Comparison of ENCODE assay signal across 1 cellular context in genomic region chr13:110715395-110716234, GRCh38.
TF ChIP-seq lines count a peak whose summit lies in the region.

No MANE protein-coding gene starts in this region.

TF ChIP-seq in HepG2, 621 proteins besides CTCF, POLR2A, EP300 and RAD21 (continued from another document and continues in another):
- TF ChIP-seq ZNF441 (CRISPR knock-in tag; IDR thresholded peaks at IDR 0.05; ENCODE audit: borderline replicate concordance), result no peak; the same call in 1 of the 2 replicates
- no peak for TF ChIP-seq ZNF674 (CRISPR knock-in tag; IDR thresholded peaks at IDR 0.05; ENCODE audit: low read depth)
- no peak for TF ChIP-seq XBP1 (CRISPR knock-in tag; IDR thresholded peaks at IDR 0.05)
- peak; percentile 94 for TF ChIP-seq TEAD3 (CRISPR knock-in tag; optimal IDR thresholded peaks at IDR 0.05; ENCODE audit: borderline replicate concordance)
- TF ChIP-seq PRDM15 (CRISPR knock-in tag; IDR thresholded peaks at IDR 0.05), result 0 out of 2 replicates have a peak, but pooled peaks have one; percentile 20
- TF ChIP-seq GLI4 (CRISPR knock-in tag; IDR thresholded peaks at IDR 0.05; ENCODE audit: borderline replicate concordance), result peak; percentile 57; the same call in 1 of the 2 replicates
- TF ChIP-seq BRD4 (CRISPR knock-in tag; IDR thresholded peaks at IDR 0.05), result 0 out of 2 replicates have a peak, but pooled peaks have one; percentile 49
- TF ChIP-seq ZSCAN25 (CRISPR knock-in tag; IDR thresholded peaks at IDR 0.05), result peak; percentile 22; the same call in 1 of the 2 replicates
- peak; percentile 14; the same call in 1 of the 2 replicates for TF ChIP-seq MAZ (IDR thresholded peaks at IDR 0.05; ENCODE audit: borderline replicate concordance, low read depth, low read length)
- TF ChIP-seq MAZ (CRISPR knock-in tag; IDR thresholded peaks at IDR 0.05; ENCODE audit: low read depth), result no peak
- peak; percentile 10 for TF ChIP-seq HNRNPK (IDR thresholded peaks at IDR 0.05; ENCODE audit: low read depth, low read length, poor library complexity, severe bottlenecking)
- TF ChIP-seq, protein P1, sequence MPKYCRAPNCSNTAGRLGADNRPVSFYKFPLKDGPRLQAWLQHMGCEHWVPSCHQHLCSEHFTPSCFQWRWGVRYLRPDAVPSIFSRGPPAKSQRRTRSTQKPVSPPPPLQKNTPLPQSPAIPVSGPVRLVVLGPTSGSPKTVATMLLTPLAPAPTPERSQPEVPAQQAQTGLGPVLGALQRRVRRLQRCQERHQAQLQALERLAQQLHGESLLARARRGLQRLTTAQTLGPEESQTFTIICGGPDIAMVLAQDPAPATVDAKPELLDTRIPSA (CRISPR knock-in tag; IDR thresholded peaks at IDR 0.05; ENCODE audit: borderline replicate concordance), result peak; percentile 11; the same call in 1 of the 2 replicates
- peak; percentile 53; the same call in 1 of the 2 replicates for TF ChIP-seq RFXAP (CRISPR knock-in tag; IDR thresholded peaks at IDR 0.05; ENCODE audit: borderline replicate concordance)
- TF ChIP-seq CREM (IDR thresholded peaks at IDR 0.05), result peak; percentile 81
- no peak for TF ChIP-seq CREM (CRISPR knock-in tag; IDR thresholded peaks at IDR 0.05)
- peak; percentile 79; the same call in 1 of the 2 replicates for TF ChIP-seq KLF15 (CRISPR knock-in tag; IDR thresholded peaks at IDR 0.05; ENCODE audit: borderline replicate concordance)
- peak; percentile 57 for TF ChIP-seq RXRA (CRISPR knock-in tag; IDR thresholded peaks at IDR 0.05)
- TF ChIP-seq, protein P2, sequence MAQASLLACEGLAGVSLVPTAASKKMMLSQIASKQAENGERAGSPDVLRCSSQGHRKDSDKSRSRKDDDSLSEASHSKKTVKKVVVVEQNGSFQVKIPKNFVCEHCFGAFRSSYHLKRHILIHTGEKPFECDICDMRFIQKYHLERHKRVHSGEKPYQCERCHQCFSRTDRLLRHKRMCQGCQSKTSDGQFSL (CRISPR knock-in tag; IDR thresholded peaks at IDR 0.05), result 0 out of 2 replicates have a peak, but pooled peaks have one; percentile 39
- TF ChIP-seq MEIS2 (CRISPR knock-in tag; IDR thresholded peaks at IDR 0.05), result peak; percentile 53; the same call in 1 of the 2 replicates
- no peak for TF ChIP-seq HNRNPUL1 (IDR thresholded peaks at IDR 0.05; ENCODE audit: low read depth, low read length)
- TF ChIP-seq SP4 (CRISPR knock-in tag; IDR thresholded peaks at IDR 0.05), result peak; percentile 79
- no peak; the same call in 1 of the 2 replicates for TF ChIP-seq KLF6 (CRISPR knock-in tag; IDR thresholded peaks at IDR 0.05)
- no peak for TF ChIP-seq TBP (CRISPR knock-in tag; IDR thresholded peaks at IDR 0.05)
- TF ChIP-seq ERF (CRISPR knock-in tag; IDR thresholded peaks at IDR 0.05), result peak; percentile 13; the same call in 1 of the 2 replicates
- 0 out of 2 replicates have a peak, but pooled peaks have one; percentile 33 for TF ChIP-seq ZNF160 (CRISPR knock-in tag; IDR thresholded peaks at IDR 0.05)
- TF ChIP-seq NFE2L1 (CRISPR knock-in tag; IDR thresholded peaks at IDR 0.05; ENCODE audit: borderline replicate concordance), result no peak
- 0 out of 2 replicates have a peak, but pooled peaks have one; percentile 4 for TF ChIP-seq KAT7 (CRISPR knock-in tag; IDR thresholded peaks at IDR 0.05; ENCODE audit: borderline replicate concordance)
- no peak for TF ChIP-seq NFKBIZ (CRISPR knock-in tag; IDR thresholded peaks at IDR 0.05)
- no peak for TF ChIP-seq AKNA (CRISPR knock-in tag; IDR thresholded peaks at IDR 0.05; ENCODE audit: borderline replicate concordance)
- peak in 1 of 2 experiments; percentile 0; a peak in 1 of 4 replicates for TF ChIP-seq KLF16 (CRISPR knock-in tag; IDR thresholded peaks at IDR 0.05)
- TF ChIP-seq YY1 (IDR thresholded peaks at IDR 0.05; ENCODE audit: insufficient read depth, insufficient replicate concordance, low read depth, low read length), result peak; percentile 38
- TF ChIP-seq HOXA5 (CRISPR knock-in tag; IDR thresholded peaks at IDR 0.05), result no peak; the same call in 1 of the 2 replicates
- peak; percentile 50; the same call in 1 of the 2 replicates for TF ChIP-seq RFX5 (IDR thresholded peaks at IDR 0.05; ENCODE audit: low read depth, low read length)
- peak; percentile 86 for TF ChIP-seq ATF1 (CRISPR knock-in tag; IDR thresholded peaks at IDR 0.05)
- TF ChIP-seq MED8 (CRISPR knock-in tag; IDR thresholded peaks at IDR 0.05; ENCODE audit: insufficient replicate concordance), result peak; percentile 40
- peak; percentile 38; the same call in 1 of the 2 replicates for TF ChIP-seq MYPOP (CRISPR knock-in tag; IDR thresholded peaks at IDR 0.05)
- no peak for TF ChIP-seq REXO4 (CRISPR knock-in tag; IDR thresholded peaks at IDR 0.05; ENCODE audit: borderline replicate concordance)
- TF ChIP-seq, protein P3, sequence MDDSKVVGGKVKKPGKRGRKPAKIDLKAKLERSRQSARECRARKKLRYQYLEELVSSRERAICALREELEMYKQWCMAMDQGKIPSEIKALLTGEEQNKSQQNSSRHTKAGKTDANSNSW (CRISPR knock-in tag; IDR thresholded peaks at IDR 0.05; ENCODE audit: borderline replicate concordance), result peak; percentile 62; the same call in 1 of the 2 replicates
- peak; percentile 52; the same call in 1 of the 2 replicates for TF ChIP-seq TOPORS (CRISPR knock-in tag; IDR thresholded peaks at IDR 0.05)
- peak; percentile 46; the same call in 1 of the 2 replicates for TF ChIP-seq FOXJ3 (CRISPR knock-in tag; IDR thresholded peaks at IDR 0.05; ENCODE audit: borderline replicate concordance)
- peak; percentile 37; the same call in 1 of the 2 replicates for TF ChIP-seq NCOR1 (IDR thresholded peaks at IDR 0.05; ENCODE audit: borderline replicate concordance, low read length)
- TF ChIP-seq SNAPC2 (CRISPR knock-in tag; IDR thresholded peaks at IDR 0.05), result peak; percentile 55; the same call in 1 of the 2 replicates
- no peak for TF ChIP-seq ZSCAN9 (CRISPR knock-in tag; IDR thresholded peaks at IDR 0.05; ENCODE audit: borderline replicate concordance)
- peak; percentile 7; the same call in 1 of the 2 replicates for TF ChIP-seq RXRB (CRISPR knock-in tag; IDR thresholded peaks at IDR 0.05; ENCODE audit: borderline replicate concordance)
- no peak; the same call in 1 of the 2 replicates for TF ChIP-seq ZNF431 (CRISPR knock-in tag; IDR thresholded peaks at IDR 0.05; ENCODE audit: borderline replicate concordance, low read depth)
- no peak for TF ChIP-seq PITX1 (CRISPR knock-in tag; IDR thresholded peaks at IDR 0.05)
- no peak for TF ChIP-seq ZNF354B (CRISPR knock-in tag; IDR thresholded peaks at IDR 0.05)
- no peak for TF ChIP-seq ZNF143 (CRISPR knock-in tag; IDR thresholded peaks at IDR 0.05)
- peak; percentile 46; the same call in 1 of the 2 replicates for TF ChIP-seq HES4 (CRISPR knock-in tag; IDR thresholded peaks at IDR 0.05; ENCODE audit: borderline replicate concordance)
- TF ChIP-seq DR1 (CRISPR knock-in tag; IDR thresholded peaks at IDR 0.05), result peak; percentile 98
- TF ChIP-seq AGO2 (optimal IDR thresholded peaks at IDR 0.05; ENCODE audit: low read depth, low read length), result peak; percentile 82
- TF ChIP-seq FUBP1 (CRISPR knock-in tag; IDR thresholded peaks at IDR 0.05; ENCODE audit: borderline replicate concordance), result 0 out of 2 replicates have a peak, but pooled peaks have one; percentile 31
- TF ChIP-seq BATF2 (CRISPR knock-in tag; IDR thresholded peaks at IDR 0.05), result peak; percentile 27; the same call in 1 of the 2 replicates
- TF ChIP-seq ZNF737 (CRISPR knock-in tag; IDR thresholded peaks at IDR 0.05; ENCODE audit: borderline replicate concordance), result no peak
- TF ChIP-seq SMC3 (IDR thresholded peaks at IDR 0.05; ENCODE audit: low read length), result no peak; the same call in 1 of the 2 replicates
- TF ChIP-seq YEATS4 (CRISPR knock-in tag; IDR thresholded peaks at IDR 0.05; ENCODE audit: borderline replicate concordance), result peak; percentile 81
- TF ChIP-seq ATM (IDR thresholded peaks at IDR 0.05; ENCODE audit: borderline replicate concordance), result no peak
- peak; percentile 90 for TF ChIP-seq KMT2A (CRISPR knock-in tag; IDR thresholded peaks at IDR 0.05)
- TF ChIP-seq KDM5B (CRISPR knock-in tag; IDR thresholded peaks at IDR 0.05; ENCODE audit: borderline replicate concordance), result peak; percentile 40; the same call in 1 of the 2 replicates
- no peak for TF ChIP-seq BRCA1 (CRISPR knock-in tag; IDR thresholded peaks at IDR 0.05)
- 0 out of 2 replicates have a peak, but pooled peaks have one; percentile 56 for TF ChIP-seq MED13 (CRISPR knock-in tag; IDR thresholded peaks at IDR 0.05)
- peak; percentile 55 for TF ChIP-seq ZNF777 (CRISPR knock-in tag; IDR thresholded peaks at IDR 0.05)
- TF ChIP-seq DMAP1 (CRISPR knock-in tag; IDR thresholded peaks at IDR 0.05), result peak; percentile 12; the same call in 1 of the 2 replicates
